1 cellular context compared by ENCODE assay signal in the genomic region with DNA sequence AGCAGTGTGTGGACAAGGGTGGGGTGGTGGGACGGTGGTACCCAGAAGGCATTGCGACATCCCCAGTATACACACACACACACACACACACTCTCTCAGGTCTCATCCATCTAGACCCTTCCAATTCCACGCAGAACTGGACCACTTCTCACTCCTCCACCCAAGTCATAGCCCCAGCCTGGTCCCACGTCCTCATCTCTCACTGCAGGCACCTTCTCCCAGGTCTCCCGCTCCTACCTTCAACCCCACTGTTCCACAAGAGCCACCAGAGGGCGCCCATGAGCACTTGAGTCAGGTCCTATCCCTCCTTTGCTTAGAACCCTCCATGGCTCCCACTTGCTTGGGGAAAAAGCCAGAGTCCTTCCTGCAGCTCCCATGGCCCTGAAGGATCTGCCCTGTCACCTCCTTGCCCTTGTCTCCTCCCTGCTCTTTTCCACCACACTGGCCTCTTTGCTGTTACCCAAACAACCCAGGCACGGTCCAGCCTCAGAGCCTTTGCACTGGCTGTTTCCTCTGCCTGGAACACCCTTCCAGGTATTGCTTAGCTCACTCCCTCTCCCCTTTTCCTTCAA.
TF ChIP-seq lines count a peak whose summit lies in the region.

No MANE protein-coding gene starts in this region.

TF ChIP-seq in K562, 482 proteins besides CTCF, POLR2A, EP300 and RAD21 (continued from another document and continues in another):
- TF ChIP-seq, protein P1, sequence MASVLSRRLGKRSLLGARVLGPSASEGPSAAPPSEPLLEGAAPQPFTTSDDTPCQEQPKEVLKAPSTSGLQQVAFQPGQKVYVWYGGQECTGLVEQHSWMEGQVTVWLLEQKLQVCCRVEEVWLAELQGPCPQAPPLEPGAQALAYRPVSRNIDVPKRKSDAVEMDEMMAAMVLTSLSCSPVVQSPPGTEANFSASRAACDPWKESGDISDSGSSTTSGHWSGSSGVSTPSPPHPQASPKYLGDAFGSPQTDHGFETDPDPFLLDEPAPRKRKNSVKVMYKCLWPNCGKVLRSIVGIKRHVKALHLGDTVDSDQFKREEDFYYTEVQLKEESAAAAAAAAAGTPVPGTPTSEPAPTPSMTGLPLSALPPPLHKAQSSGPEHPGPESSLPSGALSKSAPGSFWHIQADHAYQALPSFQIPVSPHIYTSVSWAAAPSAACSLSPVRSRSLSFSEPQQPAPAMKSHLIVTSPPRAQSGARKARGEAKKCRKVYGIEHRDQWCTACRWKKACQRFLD (CRISPR knock-in tag; IDR thresholded peaks at IDR 0.05): no peak
- TF ChIP-seq CEBPG (CRISPR knock-in tag; IDR thresholded peaks at IDR 0.05) (no peak; the same call in 1 of the 2 replicates), CEBPG (tag; conservative IDR thresholded peaks at IDR 0.05 in 1 of 2, IDR thresholded peaks at IDR 0.05 in 1 of 2) (peak; percentile 32 to 66; a peak in 2 of 4 replicates), ZNF354B (CRISPR knock-in tag; IDR thresholded peaks at IDR 0.05) (no peak), NFIC (IDR thresholded peaks at IDR 0.05) (peak; percentile 14), TCFL5 (CRISPR knock-in tag; conservative IDR thresholded peaks at IDR 0.05) (no peak), NCOR1 (IDR thresholded peaks at IDR 0.05) (no peak), NFYB (IDR thresholded peaks at IDR 0.05; ENCODE audit: extremely low read depth, insufficient read length) (no peak), RBM34 (IDR thresholded peaks at IDR 0.05; ENCODE audit: borderline replicate concordance, insufficient read depth, low read length) (no peak), TFAM (CRISPR knock-in tag; conservative IDR thresholded peaks at IDR 0.05) (no peak), NFE2 (IDR thresholded peaks at IDR 0.05; ENCODE audit: low read depth) (no peak), RBM25 (IDR thresholded peaks at IDR 0.05; ENCODE audit: low read depth, low read length, severe bottlenecking) (peak; percentile 90), PRMT5 (CRISPR knock-in tag; IDR thresholded peaks at IDR 0.05) (no peak), FUS (optimal IDR thresholded peaks at IDR 0.05; ENCODE audit: low read depth, low read length) (no peak), ZNF766 (CRISPR knock-in tag; conservative IDR thresholded peaks at IDR 0.05) (no peak), GABPB1 (CRISPR knock-in tag; IDR thresholded peaks at IDR 0.05) (0 out of 2 replicates have a peak, but pooled peaks have one; percentile 31), CAMTA2 (CRISPR knock-in tag; conservative IDR thresholded peaks at IDR 0.05) (no peak), JUND (IDR thresholded peaks at IDR 0.05; ENCODE audit: borderline replicate concordance, low read depth, low read length) (no peak), JUND (tag; IDR thresholded peaks at IDR 0.05; ENCODE audit: borderline replicate concordance, low read depth, low read length) (no peak), POLR2AphosphoS2 (IDR thresholded peaks at IDR 0.05; ENCODE audit: low read length) (no peak), ADNP (tag; IDR thresholded peaks at IDR 0.05) (peak; percentile 60; the same call in 1 of the 2 replicates), RFX7 (CRISPR knock-in tag; IDR thresholded peaks at IDR 0.05) (no peak), TARDBP (IDR thresholded peaks at IDR 0.05) (no peak), XRCC5 (IDR thresholded peaks at IDR 0.05; ENCODE audit: low read depth, low read length) (peak; percentile 71; the same call in 1 of the 2 replicates), CEBPB (tag; IDR thresholded peaks at IDR 0.05) (peak; percentile 91), ZNF644 (tag; IDR thresholded peaks at IDR 0.05; ENCODE audit: low read depth) (no peak), RB1 (IDR thresholded peaks at IDR 0.05; ENCODE audit: low read depth) (peak; percentile 62; the same call in 1 of the 2 replicates), ZNF197 (CRISPR knock-in tag; IDR thresholded peaks at IDR 0.05; ENCODE audit: low read depth) (no peak), SP2 (IDR thresholded peaks at IDR 0.05; ENCODE audit: extremely low read depth, low read depth, low read length, poor library complexity, severe bottlenecking) (no peak), XRCC4 (IDR thresholded peaks at IDR 0.05; ENCODE audit: extremely low read depth, insufficient read depth, insufficient read length) (no peak)
- TF ChIP-seq, protein P2, sequence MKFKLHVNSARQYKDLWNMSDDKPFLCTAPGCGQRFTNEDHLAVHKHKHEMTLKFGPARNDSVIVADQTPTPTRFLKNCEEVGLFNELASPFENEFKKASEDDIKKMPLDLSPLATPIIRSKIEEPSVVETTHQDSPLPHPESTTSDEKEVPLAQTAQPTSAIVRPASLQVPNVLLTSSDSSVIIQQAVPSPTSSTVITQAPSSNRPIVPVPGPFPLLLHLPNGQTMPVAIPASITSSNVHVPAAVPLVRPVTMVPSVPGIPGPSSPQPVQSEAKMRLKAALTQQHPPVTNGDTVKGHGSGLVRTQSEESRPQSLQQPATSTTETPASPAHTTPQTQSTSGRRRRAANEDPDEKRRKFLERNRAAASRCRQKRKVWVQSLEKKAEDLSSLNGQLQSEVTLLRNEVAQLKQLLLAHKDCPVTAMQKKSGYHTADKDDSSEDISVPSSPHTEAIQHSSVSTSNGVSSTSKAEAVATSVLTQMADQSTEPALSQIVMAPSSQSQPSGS (CRISPR knock-in tag; IDR thresholded peaks at IDR 0.05): no peak
- TF ChIP-seq, protein P3, sequence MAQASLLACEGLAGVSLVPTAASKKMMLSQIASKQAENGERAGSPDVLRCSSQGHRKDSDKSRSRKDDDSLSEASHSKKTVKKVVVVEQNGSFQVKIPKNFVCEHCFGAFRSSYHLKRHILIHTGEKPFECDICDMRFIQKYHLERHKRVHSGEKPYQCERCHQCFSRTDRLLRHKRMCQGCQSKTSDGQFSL (CRISPR knock-in tag; IDR thresholded peaks at IDR 0.05): no peak
- TF ChIP-seq, protein P3 (tag; IDR thresholded peaks at IDR 0.05): no peak
- TF ChIP-seq, protein P4, sequence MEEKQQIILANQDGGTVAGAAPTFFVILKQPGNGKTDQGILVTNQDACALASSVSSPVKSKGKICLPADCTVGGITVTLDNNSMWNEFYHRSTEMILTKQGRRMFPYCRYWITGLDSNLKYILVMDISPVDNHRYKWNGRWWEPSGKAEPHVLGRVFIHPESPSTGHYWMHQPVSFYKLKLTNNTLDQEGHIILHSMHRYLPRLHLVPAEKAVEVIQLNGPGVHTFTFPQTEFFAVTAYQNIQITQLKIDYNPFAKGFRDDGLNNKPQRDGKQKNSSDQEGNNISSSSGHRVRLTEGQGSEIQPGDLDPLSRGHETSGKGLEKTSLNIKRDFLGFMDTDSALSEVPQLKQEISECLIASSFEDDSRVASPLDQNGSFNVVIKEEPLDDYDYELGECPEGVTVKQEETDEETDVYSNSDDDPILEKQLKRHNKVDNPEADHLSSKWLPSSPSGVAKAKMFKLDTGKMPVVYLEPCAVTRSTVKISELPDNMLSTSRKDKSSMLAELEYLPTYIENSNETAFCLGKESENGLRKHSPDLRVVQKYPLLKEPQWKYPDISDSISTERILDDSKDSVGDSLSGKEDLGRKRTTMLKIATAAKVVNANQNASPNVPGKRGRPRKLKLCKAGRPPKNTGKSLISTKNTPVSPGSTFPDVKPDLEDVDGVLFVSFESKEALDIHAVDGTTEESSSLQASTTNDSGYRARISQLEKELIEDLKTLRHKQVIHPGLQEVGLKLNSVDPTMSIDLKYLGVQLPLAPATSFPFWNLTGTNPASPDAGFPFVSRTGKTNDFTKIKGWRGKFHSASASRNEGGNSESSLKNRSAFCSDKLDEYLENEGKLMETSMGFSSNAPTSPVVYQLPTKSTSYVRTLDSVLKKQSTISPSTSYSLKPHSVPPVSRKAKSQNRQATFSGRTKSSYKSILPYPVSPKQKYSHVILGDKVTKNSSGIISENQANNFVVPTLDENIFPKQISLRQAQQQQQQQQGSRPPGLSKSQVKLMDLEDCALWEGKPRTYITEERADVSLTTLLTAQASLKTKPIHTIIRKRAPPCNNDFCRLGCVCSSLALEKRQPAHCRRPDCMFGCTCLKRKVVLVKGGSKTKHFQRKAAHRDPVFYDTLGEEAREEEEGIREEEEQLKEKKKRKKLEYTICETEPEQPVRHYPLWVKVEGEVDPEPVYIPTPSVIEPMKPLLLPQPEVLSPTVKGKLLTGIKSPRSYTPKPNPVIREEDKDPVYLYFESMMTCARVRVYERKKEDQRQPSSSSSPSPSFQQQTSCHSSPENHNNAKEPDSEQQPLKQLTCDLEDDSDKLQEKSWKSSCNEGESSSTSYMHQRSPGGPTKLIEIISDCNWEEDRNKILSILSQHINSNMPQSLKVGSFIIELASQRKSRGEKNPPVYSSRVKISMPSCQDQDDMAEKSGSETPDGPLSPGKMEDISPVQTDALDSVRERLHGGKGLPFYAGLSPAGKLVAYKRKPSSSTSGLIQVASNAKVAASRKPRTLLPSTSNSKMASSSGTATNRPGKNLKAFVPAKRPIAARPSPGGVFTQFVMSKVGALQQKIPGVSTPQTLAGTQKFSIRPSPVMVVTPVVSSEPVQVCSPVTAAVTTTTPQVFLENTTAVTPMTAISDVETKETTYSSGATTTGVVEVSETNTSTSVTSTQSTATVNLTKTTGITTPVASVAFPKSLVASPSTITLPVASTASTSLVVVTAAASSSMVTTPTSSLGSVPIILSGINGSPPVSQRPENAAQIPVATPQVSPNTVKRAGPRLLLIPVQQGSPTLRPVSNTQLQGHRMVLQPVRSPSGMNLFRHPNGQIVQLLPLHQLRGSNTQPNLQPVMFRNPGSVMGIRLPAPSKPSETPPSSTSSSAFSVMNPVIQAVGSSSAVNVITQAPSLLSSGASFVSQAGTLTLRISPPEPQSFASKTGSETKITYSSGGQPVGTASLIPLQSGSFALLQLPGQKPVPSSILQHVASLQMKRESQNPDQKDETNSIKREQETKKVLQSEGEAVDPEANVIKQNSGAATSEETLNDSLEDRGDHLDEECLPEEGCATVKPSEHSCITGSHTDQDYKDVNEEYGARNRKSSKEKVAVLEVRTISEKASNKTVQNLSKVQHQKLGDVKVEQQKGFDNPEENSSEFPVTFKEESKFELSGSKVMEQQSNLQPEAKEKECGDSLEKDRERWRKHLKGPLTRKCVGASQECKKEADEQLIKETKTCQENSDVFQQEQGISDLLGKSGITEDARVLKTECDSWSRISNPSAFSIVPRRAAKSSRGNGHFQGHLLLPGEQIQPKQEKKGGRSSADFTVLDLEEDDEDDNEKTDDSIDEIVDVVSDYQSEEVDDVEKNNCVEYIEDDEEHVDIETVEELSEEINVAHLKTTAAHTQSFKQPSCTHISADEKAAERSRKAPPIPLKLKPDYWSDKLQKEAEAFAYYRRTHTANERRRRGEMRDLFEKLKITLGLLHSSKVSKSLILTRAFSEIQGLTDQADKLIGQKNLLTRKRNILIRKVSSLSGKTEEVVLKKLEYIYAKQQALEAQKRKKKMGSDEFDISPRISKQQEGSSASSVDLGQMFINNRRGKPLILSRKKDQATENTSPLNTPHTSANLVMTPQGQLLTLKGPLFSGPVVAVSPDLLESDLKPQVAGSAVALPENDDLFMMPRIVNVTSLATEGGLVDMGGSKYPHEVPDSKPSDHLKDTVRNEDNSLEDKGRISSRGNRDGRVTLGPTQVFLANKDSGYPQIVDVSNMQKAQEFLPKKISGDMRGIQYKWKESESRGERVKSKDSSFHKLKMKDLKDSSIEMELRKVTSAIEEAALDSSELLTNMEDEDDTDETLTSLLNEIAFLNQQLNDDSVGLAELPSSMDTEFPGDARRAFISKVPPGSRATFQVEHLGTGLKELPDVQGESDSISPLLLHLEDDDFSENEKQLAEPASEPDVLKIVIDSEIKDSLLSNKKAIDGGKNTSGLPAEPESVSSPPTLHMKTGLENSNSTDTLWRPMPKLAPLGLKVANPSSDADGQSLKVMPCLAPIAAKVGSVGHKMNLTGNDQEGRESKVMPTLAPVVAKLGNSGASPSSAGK (IDR thresholded peaks at IDR 0.05): no peak
- TF ChIP-seq, protein P5, sequence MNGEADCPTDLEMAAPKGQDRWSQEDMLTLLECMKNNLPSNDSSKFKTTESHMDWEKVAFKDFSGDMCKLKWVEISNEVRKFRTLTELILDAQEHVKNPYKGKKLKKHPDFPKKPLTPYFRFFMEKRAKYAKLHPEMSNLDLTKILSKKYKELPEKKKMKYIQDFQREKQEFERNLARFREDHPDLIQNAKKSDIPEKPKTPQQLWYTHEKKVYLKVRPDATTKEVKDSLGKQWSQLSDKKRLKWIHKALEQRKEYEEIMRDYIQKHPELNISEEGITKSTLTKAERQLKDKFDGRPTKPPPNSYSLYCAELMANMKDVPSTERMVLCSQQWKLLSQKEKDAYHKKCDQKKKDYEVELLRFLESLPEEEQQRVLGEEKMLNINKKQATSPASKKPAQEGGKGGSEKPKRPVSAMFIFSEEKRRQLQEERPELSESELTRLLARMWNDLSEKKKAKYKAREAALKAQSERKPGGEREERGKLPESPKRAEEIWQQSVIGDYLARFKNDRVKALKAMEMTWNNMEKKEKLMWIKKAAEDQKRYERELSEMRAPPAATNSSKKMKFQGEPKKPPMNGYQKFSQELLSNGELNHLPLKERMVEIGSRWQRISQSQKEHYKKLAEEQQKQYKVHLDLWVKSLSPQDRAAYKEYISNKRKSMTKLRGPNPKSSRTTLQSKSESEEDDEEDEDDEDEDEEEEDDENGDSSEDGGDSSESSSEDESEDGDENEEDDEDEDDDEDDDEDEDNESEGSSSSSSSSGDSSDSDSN (IDR thresholded peaks at IDR 0.05; ENCODE audit: borderline replicate concordance in 1 of 2, low read depth in 2 of 2, low read length in 2 of 2): no peak
- TF ChIP-seq, protein P6, sequence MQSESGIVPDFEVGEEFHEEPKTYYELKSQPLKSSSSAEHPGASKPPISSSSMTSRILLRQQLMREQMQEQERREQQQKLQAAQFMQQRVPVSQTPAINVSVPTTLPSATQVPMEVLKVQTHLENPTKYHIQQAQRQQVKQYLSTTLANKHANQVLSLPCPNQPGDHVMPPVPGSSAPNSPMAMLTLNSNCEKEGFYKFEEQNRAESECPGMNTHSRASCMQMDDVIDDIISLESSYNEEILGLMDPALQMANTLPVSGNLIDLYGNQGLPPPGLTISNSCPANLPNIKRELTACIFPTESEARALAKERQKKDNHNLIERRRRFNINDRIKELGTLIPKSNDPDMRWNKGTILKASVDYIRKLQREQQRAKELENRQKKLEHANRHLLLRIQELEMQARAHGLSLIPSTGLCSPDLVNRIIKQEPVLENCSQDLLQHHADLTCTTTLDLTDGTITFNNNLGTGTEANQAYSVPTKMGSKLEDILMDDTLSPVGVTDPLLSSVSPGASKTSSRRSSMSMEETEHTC (IDR thresholded peaks at IDR 0.05): no peak
- TF ChIP-seq, protein P7, sequence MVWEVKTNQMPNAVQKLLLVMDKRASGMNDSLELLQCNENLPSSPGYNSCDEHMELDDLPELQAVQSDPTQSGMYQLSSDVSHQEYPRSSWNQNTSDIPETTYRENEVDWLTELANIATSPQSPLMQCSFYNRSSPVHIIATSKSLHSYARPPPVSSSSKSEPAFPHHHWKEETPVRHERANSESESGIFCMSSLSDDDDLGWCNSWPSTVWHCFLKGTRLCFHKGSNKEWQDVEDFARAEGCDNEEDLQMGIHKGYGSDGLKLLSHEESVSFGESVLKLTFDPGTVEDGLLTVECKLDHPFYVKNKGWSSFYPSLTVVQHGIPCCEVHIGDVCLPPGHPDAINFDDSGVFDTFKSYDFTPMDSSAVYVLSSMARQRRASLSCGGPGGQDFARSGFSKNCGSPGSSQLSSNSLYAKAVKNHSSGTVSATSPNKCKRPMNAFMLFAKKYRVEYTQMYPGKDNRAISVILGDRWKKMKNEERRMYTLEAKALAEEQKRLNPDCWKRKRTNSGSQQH (CRISPR knock-in tag; IDR thresholded peaks at IDR 0.05): no peak
